27 cellular contexts compared by ENCODE assay signal in genomic region chr1:55530749-55531478, GRCh38.
"Had no signal": no experiment of that assay in that cellular context is flagged by ENCODE, and none has a peak within 500 bp of the region (broad histone marks: within the 10 kb centered on the region; RNA-seq: fewer than 3 reads in every experiment).

No MANE protein-coding gene starts in this region.

- H3K36me3 ChIP-seq: breast epithelium had no signal

- H3K4me1 ChIP-seq: breast epithelium had no signal

- H3K27me3 ChIP-seq: breast epithelium had no signal

- H3K9me3 ChIP-seq: breast epithelium had no signal

- DNase-seq: activated CD4-positive, alpha-beta T cell treated with anti-CD3 and anti-CD28 coated beads for 4 hours; activated CD8-positive, alpha-beta memory T cell treated with anti-CD3 and anti-CD28 coated beads, Interleukin-2, amount 50 U/mL, for 48 hours; activated CD8-positive, alpha-beta T cell treated with anti-CD3 and anti-CD28 coated beads for 36 hours; activated effector memory CD4-positive, alpha-beta T cell treated with Interleukin-2 at 50 U/mL for 16 hours; activated naive CD4-positive, alpha-beta T cell; activated T-cell treated with anti-CD3 and anti-CD28 coated beads, Interleukin-2, amount 50 U/mL, for 1 hour; aorta; central memory CD4-positive, alpha-beta T cell; Karpas-422; MM.1S; NCI-H1105; NCI-H146; NCI-H1930; NCI-H2107; NCI-H2171 treated with DMSO at 0.1 percent for 48 hours; NCI-H226; NCI-H510A; NCI-H526 treated with DMSO at 0.1 percent for 48 hours; NCI-H82; OCI-M1; RPMI8226; SW 1271 had no signal

- ATAC-seq: activated CD4-positive, CD25-positive, alpha-beta regulatory T cell treated with anti-CD3 and anti-CD28 coated beads, Interleukin-2, amount 50 U/mL, for 24 hours; activated CD8-positive, alpha-beta T cell treated with anti-CD3 and anti-CD28 coated beads for 36 hours; Panc1; Right ventricle myocardium inferior; SK-N-SH treated with all-trans-retinoic acid at 6 μM for 48 hours had no signal

- H3K27ac ChIP-seq: breast epithelium had no signal

- H3K4me3 ChIP-seq: breast epithelium had no signal
